9 cellular contexts compared by ENCODE assay signal in genomic region chr11:46918778-46919513, GRCh38. TPM values are rescaled to one million over a fixed set of nuclear protein-coding genes. Genes with fewer than 3 reads are reported as not detected.
DNase-seq lines count a peak whose midpoint lies in the region; ATAC-seq and TF ChIP-seq lines count a peak whose summit lies in the region.
"Had no signal": no experiment of that assay in that cellular context is flagged by ENCODE, and none has a peak within 500 bp of the region (broad histone marks: within the 10 kb centered on the region; RNA-seq: fewer than 3 reads in every experiment).

No MANE protein-coding gene starts in this region.

- H3K27me3 Mint-ChIP-seq in activated CD8-positive, alpha-beta T cell treated with anti-CD3 and anti-CD28 coated beads for 36 hours: peaks cover 44% of the 10 kb centered on the region

- POLR2A ChIA-PET in SK-N-SH (lab: Yijun Ruan, JAX): no interaction called here
- POLR2A ChIA-PET in activated CD8-positive, alpha-beta T cell treated with anti-CD3 and anti-CD28 coated beads for 36 hours (lab: Charles Lee): interaction anchor here (0.8 to 0.9 kb wide), 2 partner anchors 17 to 87 kb away, joined by 3 to 5 read pairs; partner anchors contain the start of gene CSTPP1

- peak overlapping the region; percentile 63 for H3K4me3 Mint-ChIP-seq in activated CD8-positive, alpha-beta T cell treated with anti-CD3 and anti-CD28 coated beads for 36 hours

- H3K4me3 ChIP-seq in SK-N-SH (ENCODE audit: low read depth in 2 of 2, low read length in 1 of 2) (peak overlapping the region; percentile 49 to 71; a peak in 3 of 4 replicates), iPS-18c (ENCODE audit: insufficient read depth, low read depth, low read length) (peak overlapping the region; percentile 41; the same call in 1 of the 2 replicates), subcutaneous abdominal adipose tissue (ENCODE audit: low read depth in 1 of 5, low read length in 5 of 5) (peak overlapping the region in 2 of 5 donors; percentile 34 to 37), thyroid gland (replicated peaks in 1 of 3) (peak overlapping the region in 1 of 3 donors; percentile 68)

- TF ChIP-seq RAD21 in SK-N-SH (IDR thresholded peaks at IDR 0.05; ENCODE audit: low read length): no peak

- no peaks in the 10 kb centered on the region for H3K9me3 Mint-ChIP-seq in activated CD8-positive, alpha-beta T cell treated with anti-CD3 and anti-CD28 coated beads for 36 hours

- H3K4me2 ChIP-seq in SK-N-SH: peak overlapping the region; percentile 70; the same call in 1 of the 2 replicates

- H3K9me3 ChIP-seq in SK-N-SH (no peaks in the 10 kb centered on the region), iPS-18c (ENCODE audit: control insufficient read depth, insufficient read depth, low read length) (no peaks in the 10 kb centered on the region), subcutaneous abdominal adipose tissue (ENCODE audit: control insufficient read depth in 5 of 5, low read length in 5 of 5) (no peaks in the 10 kb centered on the region), thyroid gland (no peaks in the 10 kb centered on the region)

- peaks cover 26 to 29% of the 10 kb centered on the region in 2 experiments; a peak in 3 of 4 replicates for H3K4me1 ChIP-seq in SK-N-SH (ENCODE audit: control insufficient read depth in 1 of 2, insufficient read depth in 2 of 2, low read depth in 1 of 2, low read length in 1 of 2)
- peaks cover 0 to 34% (median 24%) of the 10 kb centered on the region in 5 donors for H3K4me1 ChIP-seq in subcutaneous abdominal adipose tissue (ENCODE audit: control insufficient read depth in 5 of 5, insufficient read depth in 5 of 5, low read length in 5 of 5)
- H3K4me1 ChIP-seq in thyroid gland: peaks cover 31 to 48% of the 10 kb centered on the region in 2 donors

- ATAC-seq in SK-N-SH treated with all-trans-retinoic acid at 6 μM for 48 hours: no peak
- ATAC-seq in activated CD8-positive, alpha-beta T cell treated with anti-CD3 and anti-CD28 coated beads for 36 hours: no peak

- no peaks in the 10 kb centered on the region for H3K9me2 ChIP-seq in SK-N-SH

- intact Hi-C loops in activated CD8-positive, alpha-beta T cell treated with anti-CD3 and anti-CD28 coated beads for 36 hours (cut with micrococcal nuclease): no loop called here
- intact Hi-C loops in thyroid gland (cut with DNase I): no loop called here

- H3K36me3 Mint-ChIP-seq in activated CD8-positive, alpha-beta T cell treated with anti-CD3 and anti-CD28 coated beads for 36 hours (ENCODE audit: low read depth): no peaks in the 10 kb centered on the region

- TF ChIP-seq CTCF in SK-N-SH (IDR thresholded peaks at IDR 0.05) (no peak), thyroid gland (IDR thresholded peaks at IDR 0.05) (no peak)
- TF ChIP-seq CTCF in activated CD8-positive, alpha-beta T cell treated with anti-CD3 and anti-CD28 coated beads for 36 hours (IDR thresholded peaks at IDR 0.05): no peak

- H3K79me2 ChIP-seq in SK-N-SH (ENCODE audit: insufficient read depth): peaks cover 16% of the 10 kb centered on the region

- peaks cover 23% of the 10 kb centered on the region for H3K4me1 Mint-ChIP-seq in activated CD8-positive, alpha-beta T cell treated with anti-CD3 and anti-CD28 coated beads for 36 hours (ENCODE audit: low read depth)

- H3K36me3 ChIP-seq in SK-N-SH (replicated peaks in 1 of 2; ENCODE audit: control insufficient read depth in 1 of 2, insufficient read depth in 2 of 2, low read length in 1 of 2) (no peaks in the 10 kb centered on the region), subcutaneous abdominal adipose tissue (ENCODE audit: control insufficient read depth in 5 of 5, insufficient read depth in 5 of 5, low read length in 5 of 5) (no peaks in the 10 kb centered on the region), thyroid gland (no peaks in the 10 kb centered on the region)

- 0 out of 2 replicates have a peak, but pooled peaks cover 4% of the 10 kb centered on the region for H4K20me1 ChIP-seq in SK-N-SH (ENCODE audit: insufficient read depth)

- no peak for TF ChIP-seq POLR2A in thyroid gland (IDR thresholded peaks at IDR 0.05)

- CTCF ChIA-PET in SK-N-SH (lab: Yijun Ruan, JAX): interaction anchor here (0.6 to 10.0 kb wide), 23 partner anchors 9 to 236 kb away, joined by 3 to 170 read pairs (median 4); partner anchors contain the start of gene CSTPP1
- CTCF ChIA-PET in activated CD8-positive, alpha-beta T cell treated with anti-CD3 and anti-CD28 coated beads for 36 hours (lab: Charles Lee): interaction anchor here (0.7 to 3.9 kb wide), 9 partner anchors 11 to 242 kb away, joined by 3 to 33 read pairs (median 4); partner anchors contain the start of gene CSTPP1

- WGBS in SK-N-SH (ENCODE audit: low lambda C conversion rate): 36% methylated on average over 15 of the region's 17 CpGs
- 37 to 39% methylated on average over 16 of the region's 17 CpGs for WGBS in thyroid gland, 2 donors

- no peak for TF ChIP-seq EP300 in SK-N-SH (IDR thresholded peaks at IDR 0.05; ENCODE audit: borderline replicate concordance in 1 of 2, low read depth in 1 of 2, low read length in 1 of 2)

- peak overlapping the region; percentile 6 to 98; a peak in 3 of 4 replicates for H3K27ac ChIP-seq in SK-N-SH (ENCODE audit: low read depth in 2 of 2, low read length in 1 of 2)
- peak overlapping the region; percentile 65 for H3K27ac ChIP-seq in subcutaneous abdominal adipose tissue (ENCODE audit: low read depth, low read length)
- peak overlapping the region in 1 of 3 donors; percentile 29 for H3K27ac ChIP-seq in thyroid gland
- H3K27ac ChIP-seq: C4-2B had no signal

- H3K9ac ChIP-seq in SK-N-SH (peak overlapping the region; percentile 64), subcutaneous abdominal adipose tissue (ENCODE audit: low read length in 5 of 5) (peak overlapping the region in 1 of 5 donors; percentile 14)

- DNase-seq in SK-N-SH (no peak), NCI-H1417 (lab: John Stamatoyannopoulos, UW) (no peak), thyroid gland (no peak), mucosa of gallbladder (ENCODE audit: low spot score) (no peak)
- DNase-seq in activated CD8-positive, alpha-beta T cell treated with anti-CD3 and anti-CD28 coated beads for 36 hours: no peak

- peak overlapping the region; percentile 85 for H2AFZ ChIP-seq in SK-N-SH (ENCODE audit: low read depth)

- H3K27me3 ChIP-seq in SK-N-SH (ENCODE audit: insufficient read depth): no peaks in the 10 kb centered on the region
- peaks cover 7 to 39% (median 24%) of the 10 kb centered on the region in 5 donors for H3K27me3 ChIP-seq in subcutaneous abdominal adipose tissue (ENCODE audit: control insufficient read depth in 5 of 5, insufficient read depth in 4 of 5, low read length in 5 of 5)
- no peaks in the 10 kb centered on the region for H3K27me3 ChIP-seq in thyroid gland

- no peak overlapping the region for H3K27ac Mint-ChIP-seq in activated CD8-positive, alpha-beta T cell treated with anti-CD3 and anti-CD28 coated beads for 36 hours

- peaks cover 51% of the 10 kb centered on the region for H3F3A ChIP-seq in SK-N-SH (replicated peaks; ENCODE audit: insufficient read depth)

TF ChIP-seq in SK-N-SH, 30 proteins besides CTCF, POLR2A, EP300 and RAD21 (continues in another document):
- TF ChIP-seq FOXJ3 (CRISPR knock-in tag; IDR thresholded peaks at IDR 0.05) (no peak), RCOR1 (IDR thresholded peaks at IDR 0.05; ENCODE audit: low read length) (no peak), SIN3A (IDR thresholded peaks at IDR 0.05; ENCODE audit: borderline replicate concordance, low read depth, low read length) (no peak), MEF2A (IDR thresholded peaks at IDR 0.05; ENCODE audit: borderline replicate concordance, low read depth) (no peak), CHD2 (IDR thresholded peaks at IDR 0.05; ENCODE audit: low read length, partially characterized antibody) (no peak)
- TF ChIP-seq, protein P1, sequence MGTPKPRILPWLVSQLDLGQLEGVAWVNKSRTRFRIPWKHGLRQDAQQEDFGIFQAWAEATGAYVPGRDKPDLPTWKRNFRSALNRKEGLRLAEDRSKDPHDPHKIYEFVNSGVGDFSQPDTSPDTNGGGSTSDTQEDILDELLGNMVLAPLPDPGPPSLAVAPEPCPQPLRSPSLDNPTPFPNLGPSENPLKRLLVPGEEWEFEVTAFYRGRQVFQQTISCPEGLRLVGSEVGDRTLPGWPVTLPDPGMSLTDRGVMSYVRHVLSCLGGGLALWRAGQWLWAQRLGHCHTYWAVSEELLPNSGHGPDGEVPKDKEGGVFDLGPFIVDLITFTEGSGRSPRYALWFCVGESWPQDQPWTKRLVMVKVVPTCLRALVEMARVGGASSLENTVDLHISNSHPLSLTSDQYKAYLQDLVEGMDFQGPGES (IDR thresholded peaks at IDR 0.05; ENCODE audit: low read depth, low read length): no peak

TF ChIP-seq in SK-N-SH treated with all-trans-retinoic acid at 6 μM for 48 hours, 23 proteins besides CTCF, POLR2A, EP300 and RAD21 (continues in another document):
- TF ChIP-seq TCF4 (CRISPR knock-in tag; IDR thresholded peaks at IDR 0.05; ENCODE audit: borderline replicate concordance) (no peak), BACH2 (CRISPR knock-in tag; IDR thresholded peaks at IDR 0.05; ENCODE audit: borderline replicate concordance) (no peak), ZC3H10 (CRISPR knock-in tag; IDR thresholded peaks at IDR 0.05) (no peak), ESRRG (CRISPR knock-in tag; IDR thresholded peaks at IDR 0.05) (no peak)

RNA-seq across cellular contexts. Expression of gene LRP4, which starts 0.6 kb away (rescaled TPM):
- 6.7 and 10.9 TPM in 2 replicates for polyA plus RNA-seq in SK-N-SH (2012; rRNA removed)
- 7.5 and 9.4 TPM in 2 replicates for polyA plus RNA-seq in SK-N-SH (2012; cell fraction: cytosol; rRNA removed)
- 24.1 and 25.4 TPM in 2 replicates for polyA plus RNA-seq in SK-N-SH (2012; cell fraction: nucleus; rRNA removed)
- total RNA-seq in activated CD8-positive, alpha-beta T cell treated with anti-CD3 and anti-CD28 coated beads for 36 hours: under 1 TPM; 0.36 to 0.45 TPM
- total RNA-seq in thyroid gland (10 to 100 TPM in 1 of 4 donors, 1 to 10 TPM in 3; 2.8 to 10.3 (median 7.4) TPM), mucosa of gallbladder (14.5 TPM)

RNA-seq across cellular contexts. Expression of gene CSTPP1, which starts 17.6 kb away (rescaled TPM):
- 37.2 and 85.7 TPM in 2 replicates for polyA plus RNA-seq in SK-N-SH (2012; rRNA removed)
- polyA plus RNA-seq in SK-N-SH (2012; cell fraction: cytosol; rRNA removed): 43.3 and 50.5 TPM in 2 replicates
- polyA plus RNA-seq in SK-N-SH (2012; cell fraction: nucleus; rRNA removed): 64.0 and 84.5 TPM in 2 replicates
- total RNA-seq in activated CD8-positive, alpha-beta T cell treated with anti-CD3 and anti-CD28 coated beads for 36 hours: 10 to 100 TPM; 12.8 to 14.4 TPM
- total RNA-seq in thyroid gland (10 to 100 TPM; 29.4 to 65.8 (median 45.7) TPM), mucosa of gallbladder (39.1 TPM)
